ENCODE assay signal across 8 cellular contexts in the genomic region with DNA sequence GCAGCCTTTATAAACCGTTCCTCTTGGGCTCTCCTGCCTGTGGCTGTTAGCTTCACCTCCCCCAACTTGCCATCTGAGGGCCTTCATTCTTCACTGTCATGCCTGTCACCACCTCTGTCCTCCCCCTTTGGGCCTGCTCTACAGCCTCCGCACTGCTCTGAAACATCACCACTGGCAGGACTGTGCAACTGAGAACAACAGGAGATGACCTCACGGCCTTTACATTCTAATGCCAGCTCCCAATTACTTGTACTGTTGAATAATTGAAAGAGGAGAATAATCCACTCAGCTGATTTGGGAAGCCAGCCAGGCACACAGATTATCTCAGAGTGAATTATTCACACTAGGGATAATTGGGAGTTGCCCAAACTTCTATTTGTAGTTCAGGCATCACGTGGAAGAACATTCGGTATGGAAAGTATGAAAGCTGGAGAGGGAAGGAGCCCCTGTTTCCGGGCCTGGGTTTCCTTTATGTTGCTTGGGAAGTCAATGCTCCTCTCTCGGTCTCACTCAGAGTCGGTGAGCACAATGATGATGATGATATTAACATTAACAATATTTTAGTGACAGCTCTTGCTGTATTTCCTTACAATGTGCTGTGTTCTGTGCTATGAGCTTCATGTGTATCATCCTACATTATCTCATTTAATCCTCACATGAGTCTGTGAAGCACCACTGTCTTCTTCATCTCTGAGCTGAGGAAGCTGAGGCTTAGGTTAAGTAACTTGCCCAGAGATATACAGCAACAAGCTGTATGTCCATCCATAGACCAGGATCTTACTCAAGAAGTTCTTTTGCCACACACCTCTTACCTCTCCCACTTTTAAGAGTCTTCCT.
DNase-seq lines count a peak whose midpoint lies in the region; ATAC-seq, FAIRE-seq and TF ChIP-seq lines count a peak whose summit lies in the region.
"Had no signal": no experiment of that assay in that cellular context is flagged by ENCODE, and none has a peak within 500 bp of the region (broad histone marks: within the 10 kb centered on the region; RNA-seq: fewer than 3 reads in every experiment).

No MANE protein-coding gene starts in this region.

- no peaks in the 10 kb centered on the region for H3K27me3 Mint-ChIP-seq in T-cell

- H3K79me2 ChIP-seq in endothelial cell of umbilical vein (ENCODE audit: control insufficient read depth, insufficient read depth, low read length) (no peaks in the 10 kb centered on the region), OCI-LY7 (ENCODE audit: insufficient read depth, low read depth, low read length) (no peaks in the 10 kb centered on the region)

- dilution Hi-C loops in endothelial cell of umbilical vein (cut with MboI; ENCODE audit: extremely low pct_ligation_motif_present, low sequenced_read_pairs): no loop called here

- ATAC-seq in T-cell (replicated peaks in 1 of 4) (no peak), GM21825 (IDR thresholded peaks at IDR 0.05; ENCODE audit: unreplicated experiment) (no peak)

- TSS peak; percentile 74 for BruUV-seq in endothelial cell of umbilical vein (replicated peaks; lab: Mats Ljungman, UMichigan)
- BruUV-seq in OCI-LY7 (replicated peaks; lab: Mats Ljungman, UMichigan): no TSS peak

- no peak overlapping the region for H3K9ac ChIP-seq in endothelial cell of umbilical vein (replicated peaks; ENCODE audit: extremely low read depth, insufficient read depth, low read length)

- H3K9me3 Mint-ChIP-seq in T-cell: no peaks in the 10 kb centered on the region

- FAIRE-seq in endothelial cell of umbilical vein (lab: Jason Lieb, UNC): peak; percentile 98

- H3K9me1 ChIP-seq in endothelial cell of umbilical vein (replicated peaks; ENCODE audit: control insufficient read depth, extremely low read depth, insufficient read depth, low read length): no peaks in the 10 kb centered on the region

- H3K27ac Mint-ChIP-seq in T-cell: no peak overlapping the region

- CTCF ChIA-PET in endothelial cell of umbilical vein (lab: Charles Lee) (interaction anchor here (1.0 to 2.4 kb wide), 6 partner anchors 9 to 150 kb away, joined by 3 to 9 read pairs (median 6); no protein-coding TSS in a partner anchor), OCI-LY7 (lab: Charles Lee; ENCODE audit: unreplicated experiment) (interaction anchor here (0.8 kb wide), 1 partner anchor 9 kb away, joined by 3 read pairs; no protein-coding TSS in a partner anchor), T-cell (lab: Charles Lee) (no interaction called here)

- no peak overlapping the region for H3K4me3 Mint-ChIP-seq in T-cell

- intact Hi-C loops in endothelial cell of umbilical vein (cut with micrococcal nuclease) (no loop called here), tibial artery (cut with DNase I; ENCODE audit: low total_unique reads) (no loop called here), OCI-LY7 (cut with micrococcal nuclease; ENCODE audit: unreplicated experiment) (no loop called here)

- no peaks in the 10 kb centered on the region for H3K9me2 ChIP-seq in OCI-LY7 (ENCODE audit: insufficient read depth, low read length)

- peak; percentile 92 for DNase-seq in NCI-H82 (lab: John Stamatoyannopoulos, UW)
- peak; percentile 97 for DNase-seq in endothelial cell of umbilical vein (ENCODE audit: low read depth, low spot score)
- DNase-seq in medulla oblongata (ENCODE audit: extremely low spot score): peak; percentile 56
- peak; percentile 68 to 72 for DNase-seq in tibial artery
- DNase-seq in OCI-LY7 (ENCODE audit: low spot score): no peak
- DNase-seq in T-cell: no peak
- DNase-seq: T-helper 9 cell had no signal

- TF ChIP-seq POLR2A in endothelial cell of umbilical vein (IDR thresholded peaks at IDR 0.05; ENCODE audit: low read depth, low read length): no peak

- peaks cover 13% of the 10 kb centered on the region for H3K36me3 Mint-ChIP-seq in T-cell

- peak overlapping the region; percentile 52 for H3K27ac ChIP-seq in endothelial cell of umbilical vein (ENCODE audit: insufficient read depth, low read depth, low read length)
- H3K27ac ChIP-seq in tibial artery: peak overlapping the region; percentile 52 to 68
- H3K27ac ChIP-seq in OCI-LY7 (ENCODE audit: low read depth, low read length, poor library complexity, severe bottlenecking): no peak overlapping the region

- H3K4me3 ChIP-seq in endothelial cell of umbilical vein (replicated peaks in 1 of 3; ENCODE audit: insufficient read depth in 1 of 3, low read depth in 1 of 3, low read length in 3 of 3) (no peak overlapping the region), tibial artery (no peak overlapping the region), OCI-LY7 (ENCODE audit: low read depth, low read length, poor library complexity, severe bottlenecking) (no peak overlapping the region)

- H3K4me2 ChIP-seq in endothelial cell of umbilical vein (ENCODE audit: insufficient read depth, low read length) (peak overlapping the region; percentile 5), OCI-LY7 (ENCODE audit: low read length) (no peak overlapping the region)

- no peaks in the 10 kb centered on the region for H3K9me3 ChIP-seq in endothelial cell of umbilical vein (replicated peaks; ENCODE audit: control insufficient read depth, insufficient read depth, low read length)
- H3K9me3 ChIP-seq in tibial artery: no peaks in the 10 kb centered on the region
- H3K9me3 ChIP-seq in OCI-LY7 (ENCODE audit: low read length): no peaks in the 10 kb centered on the region

- H3K36me3 ChIP-seq in endothelial cell of umbilical vein (ENCODE audit: control insufficient read depth in 2 of 2, extremely low read depth in 1 of 2, insufficient read depth in 2 of 2, low read length in 2 of 2) (no peaks in the 10 kb centered on the region), tibial artery (no peaks in the 10 kb centered on the region), OCI-LY7 (ENCODE audit: insufficient read depth, low read length) (no peaks in the 10 kb centered on the region)

- no peaks in the 10 kb centered on the region for H4K20me1 ChIP-seq in endothelial cell of umbilical vein (replicated peaks; ENCODE audit: control insufficient read depth, extremely low read depth, insufficient read depth, low read length)
- H4K20me1 ChIP-seq in OCI-LY7 (ENCODE audit: insufficient read depth, low read length): no peaks in the 10 kb centered on the region

- peaks cover 13% of the 10 kb centered on the region for H3K4me1 ChIP-seq in endothelial cell of umbilical vein (ENCODE audit: control insufficient read depth, extremely low read depth, insufficient read depth, low read length)
- peaks cover 0 to 61% (median 43%) of the 10 kb centered on the region in 4 donors for H3K4me1 ChIP-seq in tibial artery
- H3K4me1 ChIP-seq in OCI-LY7 (ENCODE audit: insufficient read depth, low read length, poor library complexity, severe bottlenecking): no peaks in the 10 kb centered on the region

- POLR2A ChIA-PET in endothelial cell of umbilical vein (lab: Charles Lee): no interaction called here
- POLR2A ChIA-PET in OCI-LY7 (lab: Charles Lee): interaction anchor here (1.2 kb wide), 1 partner anchor 11 kb away, joined by 3 read pairs; no protein-coding TSS in a partner anchor
- POLR2A ChIA-PET in T-cell (lab: Charles Lee): interaction anchor here in 1 of 2 donors (0.7 kb wide), 1 partner anchor 464 kb away, joined by 3 read pairs; no protein-coding TSS in a partner anchor

- TF ChIP-seq CTCF in endothelial cell of umbilical vein (IDR thresholded peaks at IDR 0.05; ENCODE audit: extremely low read depth in 1 of 2, insufficient read depth in 1 of 2, low read depth in 1 of 2, low read length in 2 of 2) (no peak), tibial artery (IDR thresholded peaks at IDR 0.05) (no peak), OCI-LY7 (conservative IDR thresholded peaks at IDR 0.05; ENCODE audit: low read length) (no peak)

- H3K27me3 ChIP-seq in endothelial cell of umbilical vein (ENCODE audit: control insufficient read depth in 2 of 2, insufficient read depth in 2 of 2, low read length in 2 of 2) (no peaks in the 10 kb centered on the region), tibial artery (no peaks in the 10 kb centered on the region)

- H3K4me1 Mint-ChIP-seq in T-cell: peaks cover 0 to 2% (median 2%) of the 10 kb centered on the region in 3 donors

- H2AFZ ChIP-seq in endothelial cell of umbilical vein (ENCODE audit: low read depth, low read length) (no peak overlapping the region), OCI-LY7 (ENCODE audit: low read length) (no peak overlapping the region)

TF ChIP-seq in endothelial cell of umbilical vein, 7 proteins besides CTCF, POLR2A, EP300 and RAD21:
- no peak for TF ChIP-seq POLR2AphosphoS5 (IDR thresholded peaks at IDR 0.05; ENCODE audit: insufficient read depth, low read depth, low read length)
- TF ChIP-seq JUN (IDR thresholded peaks at IDR 0.05; ENCODE audit: borderline replicate concordance, insufficient read depth, insufficient read length, low read depth): peak; percentile 31
- no peak for TF ChIP-seq GATA2 (IDR thresholded peaks at IDR 0.05; ENCODE audit: insufficient read depth, insufficient read length, low read depth, low read length)
- no peak for TF ChIP-seq FOS (IDR thresholded peaks at IDR 0.05; ENCODE audit: borderline replicate concordance, insufficient read depth, low read length)
- TF ChIP-seq MYC (IDR thresholded peaks at IDR 0.05; ENCODE audit: low read depth, low read length): no peak
- TF ChIP-seq, protein P1, sequence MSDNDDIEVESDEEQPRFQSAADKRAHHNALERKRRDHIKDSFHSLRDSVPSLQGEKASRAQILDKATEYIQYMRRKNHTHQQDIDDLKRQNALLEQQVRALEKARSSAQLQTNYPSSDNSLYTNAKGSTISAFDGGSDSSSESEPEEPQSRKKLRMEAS (IDR thresholded peaks at IDR 0.05; ENCODE audit: insufficient read depth, insufficient read length): no peak
TF ChIP-seq in endothelial cell of umbilical vein: peak in this region for 1.

Comparison
In these comparisons a context has a peak if more than half of its experiments do, and no peak if none do; other contexts are left out.
1. DNase-seq: peak in NCI-H82 (single experiment), endothelial cell of umbilical vein (single experiment), medulla oblongata (single experiment) and tibial artery (2 of 2); none in OCI-LY7 (single experiment) and T-cell (0 of 34).
2. CTCF ChIA-PET loops: an anchor here in endothelial cell of umbilical vein (1.0 to 2.4 kb wide) and OCI-LY7 (0.8 kb wide); none called in T-cell.